Comparison of ENCODE assay signal across 1 cellular context in the genomic region with DNA sequence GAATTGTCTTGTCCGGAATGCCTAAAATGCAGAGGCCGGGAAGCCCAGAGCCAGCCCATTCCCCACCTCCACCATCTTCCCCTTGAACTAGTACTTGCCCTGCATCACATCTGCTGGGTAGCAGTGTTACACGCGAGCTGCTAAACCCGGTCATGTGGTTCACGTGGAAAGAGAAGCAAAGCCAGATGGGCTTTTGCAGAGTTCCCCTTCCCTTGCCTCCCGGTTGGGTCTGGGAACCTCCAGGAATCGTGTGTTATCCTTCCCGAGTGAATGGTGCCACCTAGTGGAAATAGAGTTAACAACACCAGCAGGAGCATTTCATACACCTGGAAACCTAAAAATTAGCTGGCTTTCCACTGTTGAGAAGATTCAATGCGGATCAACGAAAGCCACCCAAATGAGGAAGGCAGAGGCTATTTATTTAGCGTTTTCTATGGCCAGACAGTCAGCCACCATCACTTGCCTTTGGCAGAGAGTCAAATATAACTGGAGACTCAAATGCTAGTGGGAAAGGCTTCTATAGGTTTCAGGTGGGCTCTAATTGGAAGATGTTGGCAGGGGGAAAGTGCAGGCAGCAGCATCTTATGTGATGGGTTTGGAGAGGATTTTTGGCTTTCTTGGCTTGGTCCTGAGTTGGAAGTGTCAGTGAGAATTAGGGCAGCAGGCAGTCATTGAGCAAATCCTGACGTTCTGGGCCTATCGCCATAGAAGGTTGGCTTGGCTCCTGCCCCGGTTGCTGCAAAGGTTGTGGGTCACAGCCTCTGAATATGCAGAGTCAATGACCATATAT.
TF ChIP-seq lines count a peak whose summit lies in the region.

No MANE protein-coding gene starts in this region.

TF ChIP-seq in H1, 55 proteins besides CTCF, POLR2A, EP300 and RAD21:
- TF ChIP-seq, protein P1, sequence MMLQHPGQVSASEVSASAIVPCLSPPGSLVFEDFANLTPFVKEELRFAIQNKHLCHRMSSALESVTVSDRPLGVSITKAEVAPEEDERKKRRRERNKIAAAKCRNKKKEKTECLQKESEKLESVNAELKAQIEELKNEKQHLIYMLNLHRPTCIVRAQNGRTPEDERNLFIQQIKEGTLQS (IDR thresholded peaks at IDR 0.05; ENCODE audit: insufficient read depth, low read depth, low read length) = no peak
- TF ChIP-seq CEBPB (IDR thresholded peaks at IDR 0.05; ENCODE audit: low read depth, low read length) (no peak), CHD2 (IDR thresholded peaks at IDR 0.05; ENCODE audit: low read length) (0 out of 2 replicates have a peak, but pooled peaks have one; percentile 45), BRCA1 (IDR thresholded peaks at IDR 0.05; ENCODE audit: low read depth, low read length) (no peak), HDAC6 (IDR thresholded peaks at IDR 0.05; ENCODE audit: low read depth, low read length) (no peak), TAF1 (IDR thresholded peaks at IDR 0.05; ENCODE audit: low read depth, low read length) (no peak), TBP (IDR thresholded peaks at IDR 0.05; ENCODE audit: low read depth, low read length) (peak; percentile 41; the same call in 1 of the 2 replicates), JUND (IDR thresholded peaks at IDR 0.05; ENCODE audit: low read length) (no peak), SUZ12 (IDR thresholded peaks at IDR 0.05; ENCODE audit: low read length) (no peak), SP1 (IDR thresholded peaks at IDR 0.05; ENCODE audit: low read depth, low read length) (no peak), SAP30 (IDR thresholded peaks at IDR 0.05; ENCODE audit: insufficient read depth, insufficient replicate concordance, low read length) (no peak), CBX8 (IDR thresholded peaks at IDR 0.05; ENCODE audit: borderline replicate concordance, low read depth, low read length) (no peak), NRF1 (IDR thresholded peaks at IDR 0.05; ENCODE audit: low read depth, low read length) (no peak), GABPA (IDR thresholded peaks at IDR 0.05; ENCODE audit: borderline replicate concordance, insufficient read depth, low read length) (no peak; the same call in 1 of the 2 replicates), JUN (IDR thresholded peaks at IDR 0.05; ENCODE audit: low read depth, low read length) (no peak), EZH2 (IDR thresholded peaks at IDR 0.05; ENCODE audit: low read depth, low read length, severe bottlenecking) (no peak), EGR1 (IDR thresholded peaks at IDR 0.05; ENCODE audit: borderline replicate concordance, low read depth, low read length) (0 out of 2 replicates have a peak, but pooled peaks have one; percentile 21), YY1 (IDR thresholded peaks at IDR 0.05; ENCODE audit: low read depth, low read length) (peak; percentile 38; the same call in 1 of the 2 replicates), BCL11A (IDR thresholded peaks at IDR 0.05; ENCODE audit: low read depth in 2 of 2, low read length in 2 of 2) (no peak), TEAD4 (IDR thresholded peaks at IDR 0.05; ENCODE audit: low read depth, low read length) (no peak), TAF7 (optimal IDR thresholded peaks at IDR 0.05; ENCODE audit: borderline replicate concordance, low read depth, low read length) (peak; percentile 16), FOSL1 (IDR thresholded peaks at IDR 0.05; ENCODE audit: insufficient read depth, low read depth, low read length) (no peak), CREB1 (IDR thresholded peaks at IDR 0.05) (no peak), POLR2AphosphoS5 (IDR thresholded peaks at IDR 0.05; ENCODE audit: low read depth, low read length) (no peak), SIX5 (IDR thresholded peaks at IDR 0.05; ENCODE audit: low read depth, low read length) (no peak), BACH1 (IDR thresholded peaks at IDR 0.05; ENCODE audit: low read length) (no peak), SIRT6 (IDR thresholded peaks at IDR 0.05; ENCODE audit: low read length) (no peak), SIN3A (conservative IDR thresholded peaks at IDR 0.05 in 1 of 2, IDR thresholded peaks at IDR 0.05 in 1 of 2; ENCODE audit: low read depth in 1 of 2, low read length in 2 of 2) (peak in 1 of 2 experiments; percentile 69; a peak in 2 of 4 replicates), TCF12 (IDR thresholded peaks at IDR 0.05; ENCODE audit: low read depth, low read length) (no peak)
- TF ChIP-seq, protein P2, sequence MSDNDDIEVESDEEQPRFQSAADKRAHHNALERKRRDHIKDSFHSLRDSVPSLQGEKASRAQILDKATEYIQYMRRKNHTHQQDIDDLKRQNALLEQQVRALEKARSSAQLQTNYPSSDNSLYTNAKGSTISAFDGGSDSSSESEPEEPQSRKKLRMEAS (IDR thresholded peaks at IDR 0.05) = peak; percentile 83
- TF ChIP-seq, protein P3, sequence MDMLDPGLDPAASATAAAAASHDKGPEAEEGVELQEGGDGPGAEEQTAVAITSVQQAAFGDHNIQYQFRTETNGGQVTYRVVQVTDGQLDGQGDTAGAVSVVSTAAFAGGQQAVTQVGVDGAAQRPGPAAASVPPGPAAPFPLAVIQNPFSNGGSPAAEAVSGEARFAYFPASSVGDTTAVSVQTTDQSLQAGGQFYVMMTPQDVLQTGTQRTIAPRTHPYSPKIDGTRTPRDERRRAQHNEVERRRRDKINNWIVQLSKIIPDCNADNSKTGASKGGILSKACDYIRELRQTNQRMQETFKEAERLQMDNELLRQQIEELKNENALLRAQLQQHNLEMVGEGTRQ (IDR thresholded peaks at IDR 0.05; ENCODE audit: low read length) = 0 out of 2 replicates have a peak, but pooled peaks have one; percentile 19
- TF ChIP-seq, protein P4, sequence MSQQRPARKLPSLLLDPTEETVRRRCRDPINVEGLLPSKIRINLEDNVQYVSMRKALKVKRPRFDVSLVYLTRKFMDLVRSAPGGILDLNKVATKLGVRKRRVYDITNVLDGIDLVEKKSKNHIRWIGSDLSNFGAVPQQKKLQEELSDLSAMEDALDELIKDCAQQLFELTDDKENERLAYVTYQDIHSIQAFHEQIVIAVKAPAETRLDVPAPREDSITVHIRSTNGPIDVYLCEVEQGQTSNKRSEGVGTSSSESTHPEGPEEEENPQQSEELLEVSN (IDR thresholded peaks at IDR 0.05) = peak; percentile 43; the same call in 1 of the 2 replicates
- TF ChIP-seq, protein P5, sequence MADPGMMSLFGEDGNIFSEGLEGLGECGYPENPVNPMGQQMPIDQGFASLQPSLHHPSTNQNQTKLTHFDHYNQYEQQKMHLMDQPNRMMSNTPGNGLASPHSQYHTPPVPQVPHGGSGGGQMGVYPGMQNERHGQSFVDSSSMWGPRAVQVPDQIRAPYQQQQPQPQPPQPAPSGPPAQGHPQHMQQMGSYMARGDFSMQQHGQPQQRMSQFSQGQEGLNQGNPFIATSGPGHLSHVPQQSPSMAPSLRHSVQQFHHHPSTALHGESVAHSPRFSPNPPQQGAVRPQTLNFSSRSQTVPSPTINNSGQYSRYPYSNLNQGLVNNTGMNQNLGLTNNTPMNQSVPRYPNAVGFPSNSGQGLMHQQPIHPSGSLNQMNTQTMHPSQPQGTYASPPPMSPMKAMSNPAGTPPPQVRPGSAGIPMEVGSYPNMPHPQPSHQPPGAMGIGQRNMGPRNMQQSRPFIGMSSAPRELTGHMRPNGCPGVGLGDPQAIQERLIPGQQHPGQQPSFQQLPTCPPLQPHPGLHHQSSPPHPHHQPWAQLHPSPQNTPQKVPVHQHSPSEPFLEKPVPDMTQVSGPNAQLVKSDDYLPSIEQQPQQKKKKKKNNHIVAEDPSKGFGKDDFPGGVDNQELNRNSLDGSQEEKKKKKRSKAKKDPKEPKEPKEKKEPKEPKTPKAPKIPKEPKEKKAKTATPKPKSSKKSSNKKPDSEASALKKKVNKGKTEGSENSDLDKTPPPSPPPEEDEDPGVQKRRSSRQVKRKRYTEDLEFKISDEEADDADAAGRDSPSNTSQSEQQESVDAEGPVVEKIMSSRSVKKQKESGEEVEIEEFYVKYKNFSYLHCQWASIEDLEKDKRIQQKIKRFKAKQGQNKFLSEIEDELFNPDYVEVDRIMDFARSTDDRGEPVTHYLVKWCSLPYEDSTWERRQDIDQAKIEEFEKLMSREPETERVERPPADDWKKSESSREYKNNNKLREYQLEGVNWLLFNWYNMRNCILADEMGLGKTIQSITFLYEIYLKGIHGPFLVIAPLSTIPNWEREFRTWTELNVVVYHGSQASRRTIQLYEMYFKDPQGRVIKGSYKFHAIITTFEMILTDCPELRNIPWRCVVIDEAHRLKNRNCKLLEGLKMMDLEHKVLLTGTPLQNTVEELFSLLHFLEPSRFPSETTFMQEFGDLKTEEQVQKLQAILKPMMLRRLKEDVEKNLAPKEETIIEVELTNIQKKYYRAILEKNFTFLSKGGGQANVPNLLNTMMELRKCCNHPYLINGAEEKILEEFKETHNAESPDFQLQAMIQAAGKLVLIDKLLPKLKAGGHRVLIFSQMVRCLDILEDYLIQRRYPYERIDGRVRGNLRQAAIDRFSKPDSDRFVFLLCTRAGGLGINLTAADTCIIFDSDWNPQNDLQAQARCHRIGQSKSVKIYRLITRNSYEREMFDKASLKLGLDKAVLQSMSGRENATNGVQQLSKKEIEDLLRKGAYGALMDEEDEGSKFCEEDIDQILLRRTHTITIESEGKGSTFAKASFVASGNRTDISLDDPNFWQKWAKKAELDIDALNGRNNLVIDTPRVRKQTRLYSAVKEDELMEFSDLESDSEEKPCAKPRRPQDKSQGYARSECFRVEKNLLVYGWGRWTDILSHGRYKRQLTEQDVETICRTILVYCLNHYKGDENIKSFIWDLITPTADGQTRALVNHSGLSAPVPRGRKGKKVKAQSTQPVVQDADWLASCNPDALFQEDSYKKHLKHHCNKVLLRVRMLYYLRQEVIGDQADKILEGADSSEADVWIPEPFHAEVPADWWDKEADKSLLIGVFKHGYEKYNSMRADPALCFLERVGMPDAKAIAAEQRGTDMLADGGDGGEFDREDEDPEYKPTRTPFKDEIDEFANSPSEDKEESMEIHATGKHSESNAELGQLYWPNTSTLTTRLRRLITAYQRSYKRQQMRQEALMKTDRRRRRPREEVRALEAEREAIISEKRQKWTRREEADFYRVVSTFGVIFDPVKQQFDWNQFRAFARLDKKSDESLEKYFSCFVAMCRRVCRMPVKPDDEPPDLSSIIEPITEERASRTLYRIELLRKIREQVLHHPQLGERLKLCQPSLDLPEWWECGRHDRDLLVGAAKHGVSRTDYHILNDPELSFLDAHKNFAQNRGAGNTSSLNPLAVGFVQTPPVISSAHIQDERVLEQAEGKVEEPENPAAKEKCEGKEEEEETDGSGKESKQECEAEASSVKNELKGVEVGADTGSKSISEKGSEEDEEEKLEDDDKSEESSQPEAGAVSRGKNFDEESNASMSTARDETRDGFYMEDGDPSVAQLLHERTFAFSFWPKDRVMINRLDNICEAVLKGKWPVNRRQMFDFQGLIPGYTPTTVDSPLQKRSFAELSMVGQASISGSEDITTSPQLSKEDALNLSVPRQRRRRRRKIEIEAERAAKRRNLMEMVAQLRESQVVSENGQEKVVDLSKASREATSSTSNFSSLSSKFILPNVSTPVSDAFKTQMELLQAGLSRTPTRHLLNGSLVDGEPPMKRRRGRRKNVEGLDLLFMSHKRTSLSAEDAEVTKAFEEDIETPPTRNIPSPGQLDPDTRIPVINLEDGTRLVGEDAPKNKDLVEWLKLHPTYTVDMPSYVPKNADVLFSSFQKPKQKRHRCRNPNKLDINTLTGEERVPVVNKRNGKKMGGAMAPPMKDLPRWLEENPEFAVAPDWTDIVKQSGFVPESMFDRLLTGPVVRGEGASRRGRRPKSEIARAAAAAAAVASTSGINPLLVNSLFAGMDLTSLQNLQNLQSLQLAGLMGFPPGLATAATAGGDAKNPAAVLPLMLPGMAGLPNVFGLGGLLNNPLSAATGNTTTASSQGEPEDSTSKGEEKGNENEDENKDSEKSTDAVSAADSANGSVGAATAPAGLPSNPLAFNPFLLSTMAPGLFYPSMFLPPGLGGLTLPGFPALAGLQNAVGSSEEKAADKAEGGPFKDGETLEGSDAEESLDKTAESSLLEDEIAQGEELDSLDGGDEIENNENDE (IDR thresholded peaks at IDR 0.05; ENCODE audit: insufficient replicate concordance, low read length) = no peak
- TF ChIP-seq, protein P6, sequence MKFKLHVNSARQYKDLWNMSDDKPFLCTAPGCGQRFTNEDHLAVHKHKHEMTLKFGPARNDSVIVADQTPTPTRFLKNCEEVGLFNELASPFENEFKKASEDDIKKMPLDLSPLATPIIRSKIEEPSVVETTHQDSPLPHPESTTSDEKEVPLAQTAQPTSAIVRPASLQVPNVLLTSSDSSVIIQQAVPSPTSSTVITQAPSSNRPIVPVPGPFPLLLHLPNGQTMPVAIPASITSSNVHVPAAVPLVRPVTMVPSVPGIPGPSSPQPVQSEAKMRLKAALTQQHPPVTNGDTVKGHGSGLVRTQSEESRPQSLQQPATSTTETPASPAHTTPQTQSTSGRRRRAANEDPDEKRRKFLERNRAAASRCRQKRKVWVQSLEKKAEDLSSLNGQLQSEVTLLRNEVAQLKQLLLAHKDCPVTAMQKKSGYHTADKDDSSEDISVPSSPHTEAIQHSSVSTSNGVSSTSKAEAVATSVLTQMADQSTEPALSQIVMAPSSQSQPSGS (IDR thresholded peaks at IDR 0.05; ENCODE audit: low read length) = no peak
